ENCODE assay signal across 2 cellular contexts in the genomic region with DNA sequence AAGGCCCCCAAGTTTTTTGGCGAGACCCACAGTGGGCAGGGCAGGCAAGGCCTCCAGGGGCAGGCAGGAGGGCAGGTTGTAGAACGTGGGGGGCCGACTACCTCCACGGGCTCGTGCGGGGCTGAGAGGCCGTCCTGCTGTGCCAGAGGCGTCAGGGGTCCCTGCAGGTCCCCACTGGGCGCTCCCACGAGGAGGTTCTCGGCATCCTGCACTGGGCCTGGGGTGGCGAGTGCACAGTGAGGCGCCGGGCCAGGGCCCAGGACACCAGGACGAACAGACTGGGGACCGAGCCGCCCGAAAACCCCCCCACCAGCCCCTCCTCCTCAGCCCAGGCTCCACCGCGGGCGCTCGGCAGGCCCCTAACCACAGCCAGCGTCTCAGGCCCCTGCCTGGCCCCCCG. TPM values are rescaled to one million over a fixed set of nuclear protein-coding genes. Genes with fewer than 3 reads are reported as not detected.
"Had no signal": no experiment of that assay in that cellular context is flagged by ENCODE, and none has a peak within 500 bp of the region (broad histone marks: within the 10 kb centered on the region; RNA-seq: fewer than 3 reads in every experiment).

No MANE protein-coding gene starts in this region.

RNA-seq across cellular contexts. Expression of a gene that starts 32.0 kb away (rescaled TPM):
- total RNA-seq: ascending aorta; T-helper 2 cell treated with Interferon-gamma antibody and Interleukin-4, amounts not matched to agents 100 ng/mL and 5 ng/mL, for 36 hours had no signal
